6 cellular contexts compared by ENCODE assay signal in the genomic region with DNA sequence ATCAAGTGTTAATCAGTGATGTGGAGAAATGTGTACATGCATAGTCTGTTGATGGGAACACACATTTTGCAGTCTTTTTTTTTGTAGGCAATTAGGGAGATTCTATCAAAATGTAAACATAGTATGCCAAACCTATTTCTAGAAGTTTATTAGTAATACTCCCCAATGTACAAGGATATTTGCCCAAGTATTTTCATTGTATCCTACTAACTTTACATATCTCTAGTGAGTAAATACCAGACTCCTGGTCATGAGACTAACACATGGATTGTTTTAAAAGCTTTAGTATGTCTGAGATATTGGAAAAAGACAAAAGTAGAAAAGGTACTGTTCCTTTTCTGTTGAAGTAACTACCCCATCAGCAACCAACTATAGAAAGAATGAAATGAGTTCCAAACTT.
"Had no signal": no experiment of that assay in that cellular context is flagged by ENCODE, and none has a peak within 500 bp of the region (broad histone marks: within the 10 kb centered on the region; RNA-seq: fewer than 3 reads in every experiment).

No MANE protein-coding gene starts in this region.

- ATAC-seq: HepG2, K562 had no signal

- DNase-seq: IMR-90, KBM-7 had no signal

- H3K4me1 Mint-ChIP-seq: IgD-negative memory B cell had no signal

- H3K4me3 Mint-ChIP-seq: IgD-negative memory B cell had no signal

- H3K36me3 Mint-ChIP-seq: IgD-negative memory B cell had no signal

- H3K27ac ChIP-seq: HL-60 had no signal

- H3K4me3 ChIP-seq: K562 had no signal
